Comparison of ENCODE assay signal across 27 cellular contexts in the genomic region with DNA sequence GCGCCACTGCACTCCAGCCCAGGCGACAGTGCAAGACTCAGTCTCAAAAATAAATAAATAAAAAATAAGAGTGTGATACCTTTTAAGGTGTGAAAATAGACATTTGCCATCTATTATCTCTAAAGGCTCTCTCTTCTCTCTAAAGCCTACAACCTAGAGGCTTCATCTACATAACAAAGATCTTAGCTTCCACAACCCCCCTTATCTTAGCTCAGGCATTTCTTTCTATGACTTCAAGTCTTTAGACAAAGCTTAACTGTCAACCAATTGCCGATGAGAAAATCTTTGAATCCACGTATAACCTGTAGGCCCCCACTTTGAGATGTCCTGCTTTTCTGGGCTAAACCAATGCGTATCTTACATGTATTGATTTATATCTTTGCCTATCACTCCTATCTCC.
"Had no signal": no experiment of that assay in that cellular context is flagged by ENCODE, and none has a peak within 500 bp of the region (broad histone marks: within the 10 kb centered on the region; RNA-seq: fewer than 3 reads in every experiment).

No MANE protein-coding gene starts in this region.

- H3K27me3 ChIP-seq: brain microvascular endothelial cell, dorsolateral prefrontal cortex, gastrocnemius medialis had no signal

- ATAC-seq: activated T-cell treated with anti-CD3 and anti-CD28 coated beads, Interleukin-2, amount 50 U/mL, for 4 hours; activated T-helper 17 cell treated with anti-CD3 and anti-CD28 coated beads, Interleukin-2, amount 50 U/mL, for 72 hours; esophagus mucosa; gastrocnemius medialis; T-helper 17 cell had no signal

- FAIRE-seq: astrocyte, bronchial epithelial cell had no signal

- H3K4me3 ChIP-seq: coronary artery, dorsolateral prefrontal cortex, gastrocnemius medialis had no signal

- H3K36me3 ChIP-seq: brain microvascular endothelial cell, gastrocnemius medialis had no signal

- H3K4me1 ChIP-seq: gastrocnemius medialis had no signal

- DNase-seq: activated CD4-positive, alpha-beta memory T cell treated with anti-CD3 and anti-CD28 coated beads, Interleukin-2, amount 10 ng/mL, durations not matched to agents 7 days and 5 days; activated CD4-positive, alpha-beta T cell treated with anti-CD3 and anti-CD28 coated beads for 1 hour; activated CD4-positive, alpha-beta T cell treated with anti-CD3 and anti-CD28 coated beads for 4 hours; activated CD4-positive, alpha-beta T cell treated with anti-CD3 and anti-CD28 coated beads, Interleukin-2, amount 10 ng/mL, durations not matched to agents 7 days and 5 days; activated CD4-positive, alpha-beta T cell treated with anti-CD3 and anti-CD28 coated beads, Interleukin-2, amount 50 U/mL, for 4 hours; activated effector memory CD4-positive, alpha-beta T cell treated with Interleukin-2 at 50 U/mL for 16 hours; activated gamma-delta T cell treated with Interleukin-2 at 50 U/mL for 16 hours; activated naive CD4-positive, alpha-beta T cell treated with anti-CD3 and anti-CD28 coated beads, Interleukin-2, amount 50 U/mL, for 16 hours; activated naive CD4-positive, alpha-beta T cell treated with Interleukin-2 at 50 U/mL for 16 hours; activated T-cell treated with anti-CD3 and anti-CD28 coated beads, Interleukin-2, amount 50 U/mL, for 4 hours; amniotic stem cell; anterior cingulate cortex; brain microvascular endothelial cell; dorsolateral prefrontal cortex; effector memory CD4-positive, alpha-beta T cell; endodermal cell; foreskin fibroblast; gastrocnemius medialis; glutamatergic neuron; T-helper 1 cell; T-helper 17 cell; T1000 had no signal

- H3K27ac ChIP-seq: brain microvascular endothelial cell, coronary artery, dorsolateral prefrontal cortex, gastrocnemius medialis had no signal

- H3K9me3 ChIP-seq: gastrocnemius medialis had no signal
